Comparison of ENCODE assay signal across 16 cellular contexts in the genomic region with DNA sequence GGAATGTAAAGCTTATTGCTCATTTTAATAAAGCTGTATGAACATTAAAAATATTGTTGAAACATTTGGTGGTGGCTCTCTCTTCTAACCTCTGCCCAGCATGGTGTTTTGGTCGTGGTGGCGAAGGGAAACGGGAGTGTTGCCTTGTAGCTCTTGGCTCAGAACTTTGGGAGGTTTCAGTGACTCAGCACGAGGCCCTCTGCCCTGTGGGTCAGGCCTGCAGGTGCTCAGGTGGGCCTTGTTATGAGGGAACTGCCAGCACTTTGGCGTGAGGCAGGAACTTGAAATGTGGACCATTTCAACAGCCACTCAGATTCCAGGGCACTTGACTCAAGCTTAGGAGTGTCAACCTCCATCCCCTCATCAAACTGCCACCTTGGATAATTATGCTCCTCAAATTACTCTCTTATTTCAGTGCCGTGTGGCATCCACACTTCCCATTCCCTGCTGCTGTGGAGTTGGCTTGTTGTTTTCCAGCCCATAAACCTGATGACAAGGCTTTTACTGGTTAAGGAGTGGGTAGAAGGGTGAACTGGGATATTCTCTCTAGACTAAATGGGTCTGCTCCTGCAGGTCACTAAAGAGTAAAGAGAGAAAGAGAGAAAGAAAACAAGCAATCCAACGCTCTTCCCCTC.
"Had no signal": no experiment of that assay in that cellular context is flagged by ENCODE, and none has a peak within 500 bp of the region (broad histone marks: within the 10 kb centered on the region; RNA-seq: fewer than 3 reads in every experiment).

No MANE protein-coding gene starts in this region.

- H3K36me3 ChIP-seq: ascending aorta, breast epithelium, neutrophil, tibial artery, vagina had no signal

- H3K27ac ChIP-seq: ascending aorta, breast epithelium, epithelial cell of prostate, neutrophil, tibial artery, vagina had no signal

- ATAC-seq: activated naive CD8-positive, alpha-beta T cell treated with anti-CD3 and anti-CD28 coated beads, Interleukin-2, amount 50 U/mL, for 24 hours; naive thymus-derived CD8-positive, alpha-beta T cell; stimulated activated memory B cell treated with anti-CD40 and anti-IgM and Interleukin-4, amounts not matched to agents 10 μg/mL and 1 μg/mL and 100 μg/mL, for 72 hours had no signal

- H3K27me3 ChIP-seq: ascending aorta, breast epithelium, neutrophil, tibial artery, vagina had no signal

- H3K4me1 ChIP-seq: ascending aorta, breast epithelium, tibial artery, vagina had no signal

- H3K9me3 ChIP-seq: ascending aorta, breast epithelium, neutrophil, tibial artery, vagina had no signal

- DNase-seq: activated CD4-positive, alpha-beta T cell treated with anti-CD3 and anti-CD28 coated beads for 1 hour; activated CD4-positive, alpha-beta T cell treated with anti-CD3 and anti-CD28 coated beads, Interleukin-2, amount 50 U/mL, for 48 hours; activated naive CD4-positive, alpha-beta T cell treated with anti-CD3 and anti-CD28 coated beads for 36 hours; activated naive CD8-positive, alpha-beta T cell treated with anti-CD3 and anti-CD28 coated beads, Interleukin-2, amount 50 U/mL, for 24 hours; foreskin melanocyte; kidney glomerular epithelial cell; mesenchymal stem cell; naive thymus-derived CD8-positive, alpha-beta T cell; retina; tibial artery had no signal

- H3K4me3 ChIP-seq: ascending aorta, breast epithelium, tibial artery, vagina had no signal
